ENCODE assay signal across 1 cellular context in genomic region chr1:91546301-91546581, GRCh38.
TF ChIP-seq lines count a peak whose summit lies in the region.

No MANE protein-coding gene starts in this region.

TF ChIP-seq in GM23338, 12 proteins besides CTCF, POLR2A, EP300 and RAD21 (continued from another document):
- TF ChIP-seq REST (IDR thresholded peaks at IDR 0.05; ENCODE audit: unreplicated experiment): no peak
- TF ChIP-seq ZNF462 (CRISPR knock-in tag; IDR thresholded peaks at IDR 0.05): no peak
